Comparison of ENCODE assay signal across 8 cellular contexts in the genomic region with DNA sequence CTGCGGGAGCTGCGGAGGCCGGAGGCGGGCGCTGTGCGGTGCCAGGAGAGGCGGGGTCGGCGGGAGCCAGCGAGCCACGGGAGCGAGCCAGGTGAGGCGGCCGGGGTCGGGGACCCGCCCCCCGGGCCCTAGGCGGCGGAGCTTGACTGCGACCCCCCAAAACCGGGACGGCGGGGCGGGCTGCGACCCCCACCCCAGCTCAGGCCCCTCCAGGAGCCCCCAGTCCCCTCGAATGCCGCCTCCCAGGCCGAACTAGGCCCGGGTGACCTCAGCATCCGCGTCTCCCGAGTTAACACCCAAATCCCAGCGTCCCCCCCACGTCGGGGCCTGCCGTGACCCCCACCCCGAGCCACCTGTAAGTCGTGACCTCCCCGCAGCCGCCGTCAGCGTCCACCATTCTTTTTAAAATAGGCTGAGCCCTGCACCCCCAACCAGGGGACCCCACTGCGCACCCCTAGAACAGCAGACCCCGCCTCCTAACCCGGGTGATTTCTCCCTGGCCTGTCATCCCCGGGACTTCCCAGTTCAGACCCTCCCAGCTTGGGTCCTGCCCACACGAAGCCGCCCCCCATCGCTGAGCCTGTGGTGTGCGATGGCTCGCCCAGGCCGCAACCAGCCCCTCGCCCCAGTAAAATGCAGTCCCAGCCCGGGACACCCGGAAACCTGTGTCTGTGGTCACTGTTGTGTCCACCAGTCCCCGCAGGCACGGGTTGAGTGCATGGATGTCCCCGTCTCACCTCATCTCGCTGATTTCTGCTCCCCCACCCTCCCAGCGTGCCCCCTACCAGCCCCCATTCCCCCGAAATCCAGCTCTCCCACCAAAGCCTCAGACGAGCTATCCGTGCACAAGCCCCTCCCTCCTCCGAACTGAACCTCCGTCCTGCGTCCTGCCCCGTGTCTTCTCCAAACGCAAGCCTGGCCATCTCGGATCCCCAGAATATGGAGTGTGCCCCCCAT. TPM values are rescaled to one million over a fixed set of nuclear protein-coding genes. Genes with fewer than 3 reads are reported as not detected.
DNase-seq lines count a peak whose midpoint lies in the region; ATAC-seq, FAIRE-seq and TF ChIP-seq lines count a peak whose summit lies in the region.

No MANE protein-coding gene starts in this region.

- no peaks in the 10 kb centered on the region for H3K9me3 Mint-ChIP-seq in activated CD4-positive, alpha-beta memory T cell treated with anti-CD3 and anti-CD28 coated beads for 36 hours
- H3K9me3 Mint-ChIP-seq in nephron: no peaks in the 10 kb centered on the region

- H3K4me3 ChIP-seq in esophagus muscularis mucosa: peak overlapping the region; percentile 88 to 100 (median 90)

- H3K4me1 ChIP-seq in esophagus muscularis mucosa: peaks cover 23 to 58% (median 46%) of the 10 kb centered on the region in 4 donors

- POLR2A ChIA-PET in activated CD4-positive, alpha-beta memory T cell treated with anti-CD3 and anti-CD28 coated beads for 36 hours (lab: Charles Lee): interaction anchor here (0.7 to 1.1 kb wide), 2 partner anchors 48 to 256 kb away, joined by 3 to 6 read pairs; partner anchors contain the start of gene MRPL54

- peak overlapping the region; percentile 77 for H3K27ac Mint-ChIP-seq in activated CD4-positive, alpha-beta memory T cell treated with anti-CD3 and anti-CD28 coated beads for 36 hours
- H3K27ac Mint-ChIP-seq in nephron: peak overlapping the region; percentile 50 to 87 (median 86)

- 0% methylated on average over 29 of the region's 69 CpGs for WGBS in esophagus muscularis mucosa

- peak overlapping the region; percentile 88 to 92 (median 89) for H3K27ac ChIP-seq in esophagus muscularis mucosa (replicated peaks in 1 of 4)

- TF ChIP-seq POLR2A in esophagus muscularis mucosa (IDR thresholded peaks at IDR 0.05; ENCODE audit: low read depth): no peak

- no peak for TF ChIP-seq EP300 in esophagus muscularis mucosa (IDR thresholded peaks at IDR 0.05)

- no peaks in the 10 kb centered on the region for H3K9me3 ChIP-seq in esophagus muscularis mucosa

- no peak for FAIRE-seq in frontal cortex (lab: Jason Lieb, UNC)

- H3K36me3 ChIP-seq in esophagus muscularis mucosa: peaks cover 0 to 31% (median 21%) of the 10 kb centered on the region in 4 donors

- H3K27me3 ChIP-seq in esophagus muscularis mucosa: no peaks in the 10 kb centered on the region

- peak; percentile 21 for ATAC-seq in HG03378 (IDR thresholded peaks at IDR 0.05; ENCODE audit: unreplicated experiment)

- DNase-seq in DMS53 (lab: John Stamatoyannopoulos, UW) (peak; percentile 49), DMS53 treated with DMSO at 0.1 percent for 48 hours (lab: John Stamatoyannopoulos, UW; ENCODE audit: unreplicated experiment) (no peak), esophagus muscularis mucosa (ENCODE audit: extremely low spot score) (no peak), frontal cortex (ENCODE audit: low spot score in 2 of 2) (no peak), NCI-H1930 (lab: John Stamatoyannopoulos, UW) (no peak)
- DNase-seq in activated CD4-positive, alpha-beta memory T cell treated with anti-CD3 and anti-CD28 coated beads for 36 hours: peak; percentile 43

- CTCF ChIA-PET in activated CD4-positive, alpha-beta memory T cell treated with anti-CD3 and anti-CD28 coated beads for 36 hours (lab: Charles Lee): no interaction called here

- peaks cover 14% of the 10 kb centered on the region for H3K36me3 Mint-ChIP-seq in activated CD4-positive, alpha-beta memory T cell treated with anti-CD3 and anti-CD28 coated beads for 36 hours
- H3K36me3 Mint-ChIP-seq in nephron (ENCODE audit: low read depth): peaks cover 17% of the 10 kb centered on the region

- TF ChIP-seq CTCF in esophagus muscularis mucosa (IDR thresholded peaks at IDR 0.05) (no peak), nephron (IDR thresholded peaks at IDR 0.05; ENCODE audit: unreplicated experiment in 3 of 3) (no peak)

- intact Hi-C loops in activated CD4-positive, alpha-beta memory T cell treated with anti-CD3 and anti-CD28 coated beads for 36 hours (cut with micrococcal nuclease): loop anchor here (1.0 to 10.0 kb wide), 7 partner anchors 50 to 722 kb away; partner anchors contain the start of genes CACTIN, EEF2, HMG20B and MFSD12
- intact Hi-C loops in esophagus muscularis mucosa (cut with DNase I): no loop called here

- H3K4me1 Mint-ChIP-seq in activated CD4-positive, alpha-beta memory T cell treated with anti-CD3 and anti-CD28 coated beads for 36 hours (ENCODE audit: low read depth): peaks cover 43% of the 10 kb centered on the region
- peaks cover 26% of the 10 kb centered on the region for H3K4me1 Mint-ChIP-seq in nephron

- no peaks in the 10 kb centered on the region for H3K27me3 Mint-ChIP-seq in activated CD4-positive, alpha-beta memory T cell treated with anti-CD3 and anti-CD28 coated beads for 36 hours
- H3K27me3 Mint-ChIP-seq in nephron (ENCODE audit: low read depth): no peaks in the 10 kb centered on the region

- peak overlapping the region; percentile 93 for H3K4me3 Mint-ChIP-seq in activated CD4-positive, alpha-beta memory T cell treated with anti-CD3 and anti-CD28 coated beads for 36 hours
- peak overlapping the region; percentile 93 to 96 (median 93) for H3K4me3 Mint-ChIP-seq in nephron

RNA-seq across cellular contexts. Expression of gene FZR1, which starts 0.6 kb away (rescaled TPM):
- total RNA-seq in activated CD4-positive, alpha-beta memory T cell treated with anti-CD3 and anti-CD28 coated beads for 36 hours: 10 to 100 TPM; 43.5 to 46.9 TPM
- total RNA-seq in esophagus muscularis mucosa (10 to 100 TPM; 15.8 to 41.2 (median 31.4) TPM), frontal cortex (31.0 TPM)

RNA-seq across cellular contexts. Expression of gene DOHH, which starts 6.2 kb away (rescaled TPM):
- 10 to 100 TPM; 15.0 to 17.0 TPM for total RNA-seq in activated CD4-positive, alpha-beta memory T cell treated with anti-CD3 and anti-CD28 coated beads for 36 hours
- total RNA-seq in esophagus muscularis mucosa (10 to 100 TPM; 19.5 to 37.5 (median 25.8) TPM), frontal cortex (11.8 TPM)

RNA-seq across cellular contexts. Expression of gene SMIM44, which starts 23.4 kb away (rescaled TPM):
- not detected for total RNA-seq in activated CD4-positive, alpha-beta memory T cell treated with anti-CD3 and anti-CD28 coated beads for 36 hours
- total RNA-seq in esophagus muscularis mucosa: not detected
- total RNA-seq in frontal cortex: not detected

RNA-seq across cellular contexts. Expression of gene SMIM24, which starts 26.3 kb away (rescaled TPM):
- total RNA-seq in activated CD4-positive, alpha-beta memory T cell treated with anti-CD3 and anti-CD28 coated beads for 36 hours: not detected
- total RNA-seq in esophagus muscularis mucosa: not detected
- not detected for total RNA-seq in frontal cortex

RNA-seq across cellular contexts. Expression of gene TEKTIP1, which starts 32.3 kb away (rescaled TPM):
- 1 to 10 TPM; 1.1 to 1.8 TPM for total RNA-seq in activated CD4-positive, alpha-beta memory T cell treated with anti-CD3 and anti-CD28 coated beads for 36 hours
- total RNA-seq in esophagus muscularis mucosa (not detected), frontal cortex (0.41 TPM)

Comparison
In these comparisons a context has a peak if more than half of its experiments do, and no peak if none do; other contexts are left out.
1. DNase-seq: peak in DMS53 (single experiment) and activated CD4-positive, alpha-beta memory T cell treated with anti-CD3 and anti-CD28 coated beads for 36 hours (single experiment); none in DMS53 treated with DMSO at 0.1 percent for 48 hours (single experiment), esophagus muscularis mucosa (single experiment), frontal cortex (0 of 2) and NCI-H1930 (0 of 2).